In the genomic region with DNA sequence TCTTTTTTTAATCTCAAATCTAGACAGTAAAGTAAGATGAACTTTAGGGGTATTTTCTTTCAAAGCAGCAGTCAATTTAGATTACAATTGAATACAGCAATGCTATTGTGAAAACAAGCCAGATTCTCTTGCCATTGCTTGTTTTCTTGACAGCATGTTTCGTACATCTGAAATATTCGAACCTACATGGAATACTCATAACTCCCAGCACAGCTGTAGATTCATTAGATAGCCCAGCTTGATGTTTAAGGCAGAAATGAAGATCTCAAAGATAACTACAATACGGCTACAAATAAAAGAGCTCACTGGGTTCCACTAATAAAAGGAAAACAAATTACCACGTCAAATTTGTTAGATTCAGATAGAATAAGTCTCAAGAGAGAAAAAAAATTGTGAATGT, we compare ENCODE assay signal across 2 cellular contexts.
TF ChIP-seq lines count a peak whose summit lies in the region.

No MANE protein-coding gene starts in this region.

TF ChIP-seq in A549, 52 proteins besides CTCF, POLR2A, EP300 and RAD21 (continued from another document):
- TF ChIP-seq HOXB5 (CRISPR knock-in tag; IDR thresholded peaks at IDR 0.05) (no peak), TFCP2L1 (CRISPR knock-in tag; IDR thresholded peaks at IDR 0.05) (no peak)
TF ChIP-seq in A549: peak in this region for 0.

TF ChIP-seq in GM23338, 12 proteins besides CTCF, POLR2A, EP300 and RAD21 (continued from another document):
- TF ChIP-seq, protein P1, sequence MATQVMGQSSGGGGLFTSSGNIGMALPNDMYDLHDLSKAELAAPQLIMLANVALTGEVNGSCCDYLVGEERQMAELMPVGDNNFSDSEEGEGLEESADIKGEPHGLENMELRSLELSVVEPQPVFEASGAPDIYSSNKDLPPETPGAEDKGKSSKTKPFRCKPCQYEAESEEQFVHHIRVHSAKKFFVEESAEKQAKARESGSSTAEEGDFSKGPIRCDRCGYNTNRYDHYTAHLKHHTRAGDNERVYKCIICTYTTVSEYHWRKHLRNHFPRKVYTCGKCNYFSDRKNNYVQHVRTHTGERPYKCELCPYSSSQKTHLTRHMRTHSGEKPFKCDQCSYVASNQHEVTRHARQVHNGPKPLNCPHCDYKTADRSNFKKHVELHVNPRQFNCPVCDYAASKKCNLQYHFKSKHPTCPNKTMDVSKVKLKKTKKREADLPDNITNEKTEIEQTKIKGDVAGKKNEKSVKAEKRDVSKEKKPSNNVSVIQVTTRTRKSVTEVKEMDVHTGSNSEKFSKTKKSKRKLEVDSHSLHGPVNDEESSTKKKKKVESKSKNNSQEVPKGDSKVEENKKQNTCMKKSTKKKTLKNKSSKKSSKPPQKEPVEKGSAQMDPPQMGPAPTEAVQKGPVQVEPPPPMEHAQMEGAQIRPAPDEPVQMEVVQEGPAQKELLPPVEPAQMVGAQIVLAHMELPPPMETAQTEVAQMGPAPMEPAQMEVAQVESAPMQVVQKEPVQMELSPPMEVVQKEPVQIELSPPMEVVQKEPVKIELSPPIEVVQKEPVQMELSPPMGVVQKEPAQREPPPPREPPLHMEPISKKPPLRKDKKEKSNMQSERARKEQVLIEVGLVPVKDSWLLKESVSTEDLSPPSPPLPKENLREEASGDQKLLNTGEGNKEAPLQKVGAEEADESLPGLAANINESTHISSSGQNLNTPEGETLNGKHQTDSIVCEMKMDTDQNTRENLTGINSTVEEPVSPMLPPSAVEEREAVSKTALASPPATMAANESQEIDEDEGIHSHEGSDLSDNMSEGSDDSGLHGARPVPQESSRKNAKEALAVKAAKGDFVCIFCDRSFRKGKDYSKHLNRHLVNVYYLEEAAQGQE (IDR thresholded peaks at IDR 0.05; ENCODE audit: unreplicated experiment) = no peak
- no peak for TF ChIP-seq CREB1 (CRISPR knock-in tag; IDR thresholded peaks at IDR 0.05; ENCODE audit: low read depth)
- no peak for TF ChIP-seq NANOG (IDR thresholded peaks at IDR 0.05; ENCODE audit: borderline replicate concordance)
- TF ChIP-seq, protein P2, sequence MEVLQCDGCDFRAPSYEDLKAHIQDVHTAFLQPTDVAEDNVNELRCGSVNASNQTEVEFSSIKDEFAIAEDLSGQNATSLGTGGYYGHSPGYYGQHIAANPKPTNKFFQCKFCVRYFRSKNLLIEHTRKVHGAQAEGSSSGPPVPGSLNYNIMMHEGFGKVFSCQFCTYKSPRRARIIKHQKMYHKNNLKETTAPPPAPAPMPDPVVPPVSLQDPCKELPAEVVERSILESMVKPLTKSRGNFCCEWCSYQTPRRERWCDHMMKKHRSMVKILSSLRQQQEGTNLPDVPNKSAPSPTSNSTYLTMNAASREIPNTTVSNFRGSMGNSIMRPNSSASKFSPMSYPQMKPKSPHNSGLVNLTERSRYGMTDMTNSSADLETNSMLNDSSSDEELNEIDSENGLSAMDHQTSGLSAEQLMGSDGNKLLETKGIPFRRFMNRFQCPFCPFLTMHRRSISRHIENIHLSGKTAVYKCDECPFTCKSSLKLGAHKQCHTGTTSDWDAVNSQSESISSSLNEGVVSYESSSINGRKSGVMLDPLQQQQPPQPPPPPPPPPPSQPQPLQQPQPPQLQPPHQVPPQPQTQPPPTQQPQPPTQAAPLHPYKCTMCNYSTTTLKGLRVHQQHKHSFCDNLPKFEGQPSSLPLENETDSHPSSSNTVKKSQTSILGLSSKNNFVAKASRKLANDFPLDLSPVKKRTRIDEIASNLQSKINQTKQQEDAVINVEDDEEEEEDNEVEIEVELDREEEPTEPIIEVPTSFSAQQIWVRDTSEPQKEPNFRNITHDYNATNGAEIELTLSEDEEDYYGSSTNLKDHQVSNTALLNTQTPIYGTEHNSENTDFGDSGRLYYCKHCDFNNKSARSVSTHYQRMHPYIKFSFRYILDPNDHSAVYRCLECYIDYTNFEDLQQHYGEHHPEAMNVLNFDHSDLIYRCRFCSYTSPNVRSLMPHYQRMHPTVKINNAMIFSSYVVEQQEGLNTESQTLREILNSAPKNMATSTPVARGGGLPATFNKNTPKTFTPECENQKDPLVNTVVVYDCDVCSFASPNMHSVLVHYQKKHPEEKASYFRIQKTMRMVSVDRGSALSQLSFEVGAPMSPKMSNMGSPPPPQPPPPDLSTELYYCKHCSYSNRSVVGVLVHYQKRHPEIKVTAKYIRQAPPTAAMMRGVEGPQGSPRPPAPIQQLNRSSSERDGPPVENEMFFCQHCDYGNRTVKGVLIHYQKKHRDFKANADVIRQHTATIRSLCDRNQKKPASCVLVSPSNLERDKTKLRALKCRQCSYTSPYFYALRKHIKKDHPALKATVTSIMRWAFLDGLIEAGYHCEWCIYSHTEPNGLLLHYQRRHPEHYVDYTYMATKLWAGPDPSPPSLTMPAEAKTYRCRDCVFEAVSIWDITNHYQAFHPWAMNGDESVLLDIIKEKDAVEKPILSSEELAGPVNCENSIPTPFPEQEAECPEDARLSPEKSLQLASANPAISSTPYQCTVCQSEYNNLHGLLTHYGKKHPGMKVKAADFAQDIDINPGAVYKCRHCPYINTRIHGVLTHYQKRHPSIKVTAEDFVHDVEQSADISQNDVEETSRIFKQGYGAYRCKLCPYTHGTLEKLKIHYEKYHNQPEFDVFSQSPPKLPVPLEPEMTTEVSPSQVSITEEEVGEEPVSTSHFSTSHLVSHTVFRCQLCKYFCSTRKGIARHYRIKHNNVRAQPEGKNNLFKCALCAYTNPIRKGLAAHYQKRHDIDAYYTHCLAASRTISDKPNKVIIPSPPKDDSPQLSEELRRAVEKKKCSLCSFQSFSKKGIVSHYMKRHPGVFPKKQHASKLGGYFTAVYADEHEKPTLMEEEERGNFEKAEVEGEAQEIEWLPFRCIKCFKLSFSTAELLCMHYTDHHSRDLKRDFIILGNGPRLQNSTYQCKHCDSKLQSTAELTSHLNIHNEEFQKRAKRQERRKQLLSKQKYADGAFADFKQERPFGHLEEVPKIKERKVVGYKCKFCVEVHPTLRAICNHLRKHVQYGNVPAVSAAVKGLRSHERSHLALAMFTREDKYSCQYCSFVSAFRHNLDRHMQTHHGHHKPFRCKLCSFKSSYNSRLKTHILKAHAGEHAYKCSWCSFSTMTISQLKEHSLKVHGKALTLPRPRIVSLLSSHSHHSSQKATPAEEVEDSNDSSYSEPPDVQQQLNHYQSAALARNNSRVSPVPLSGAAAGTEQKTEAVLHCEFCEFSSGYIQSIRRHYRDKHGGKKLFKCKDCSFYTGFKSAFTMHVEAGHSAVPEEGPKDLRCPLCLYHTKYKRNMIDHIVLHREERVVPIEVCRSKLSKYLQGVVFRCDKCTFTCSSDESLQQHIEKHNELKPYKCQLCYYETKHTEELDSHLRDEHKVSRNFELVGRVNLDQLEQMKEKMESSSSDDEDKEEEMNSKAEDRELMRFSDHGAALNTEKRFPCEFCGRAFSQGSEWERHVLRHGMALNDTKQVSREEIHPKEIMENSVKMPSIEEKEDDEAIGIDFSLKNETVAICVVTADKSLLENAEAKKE (CRISPR knock-in tag; IDR thresholded peaks at IDR 0.05) = no peak
- TF ChIP-seq, protein P3, sequence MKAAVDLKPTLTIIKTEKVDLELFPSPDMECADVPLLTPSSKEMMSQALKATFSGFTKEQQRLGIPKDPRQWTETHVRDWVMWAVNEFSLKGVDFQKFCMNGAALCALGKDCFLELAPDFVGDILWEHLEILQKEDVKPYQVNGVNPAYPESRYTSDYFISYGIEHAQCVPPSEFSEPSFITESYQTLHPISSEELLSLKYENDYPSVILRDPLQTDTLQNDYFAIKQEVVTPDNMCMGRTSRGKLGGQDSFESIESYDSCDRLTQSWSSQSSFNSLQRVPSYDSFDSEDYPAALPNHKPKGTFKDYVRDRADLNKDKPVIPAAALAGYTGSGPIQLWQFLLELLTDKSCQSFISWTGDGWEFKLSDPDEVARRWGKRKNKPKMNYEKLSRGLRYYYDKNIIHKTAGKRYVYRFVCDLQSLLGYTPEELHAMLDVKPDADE (IDR thresholded peaks at IDR 0.05) = no peak
- no peak for TF ChIP-seq EZH2 (IDR thresholded peaks at IDR 0.05; ENCODE audit: low read depth, unreplicated experiment)
- TF ChIP-seq JUNB (IDR thresholded peaks at IDR 0.05; ENCODE audit: unreplicated experiment) = no peak
- no peak for TF ChIP-seq EZH2phosphoT487 (IDR thresholded peaks at IDR 0.05; ENCODE audit: unreplicated experiment)
- TF ChIP-seq ZNF114 (CRISPR knock-in tag; IDR thresholded peaks at IDR 0.05) = no peak
